19 cellular contexts compared by ENCODE assay signal in the genomic region with DNA sequence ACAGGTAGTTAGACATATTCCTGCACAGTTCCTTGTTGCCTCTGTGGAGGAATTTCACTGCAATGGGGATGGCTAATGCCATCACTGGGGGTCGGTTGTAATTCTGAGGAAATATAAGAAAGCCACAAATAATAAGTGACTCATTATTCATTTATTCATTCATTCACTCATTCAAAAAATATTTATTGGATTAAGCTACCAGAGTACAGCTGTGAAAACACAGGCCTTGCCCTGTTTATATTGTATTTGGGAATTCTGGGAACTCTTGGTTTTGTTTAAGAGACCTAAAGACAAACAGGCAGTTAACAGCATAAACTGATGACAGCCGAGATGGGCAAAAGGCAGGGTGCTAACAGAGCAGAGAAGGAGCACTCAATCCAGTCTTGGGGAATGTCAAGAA. TPM values are rescaled to one million over a fixed set of nuclear protein-coding genes. Genes with fewer than 3 reads are reported as not detected.
DNase-seq lines count a peak whose midpoint lies in the region; ATAC-seq and TF ChIP-seq lines count a peak whose summit lies in the region.
"Had no signal": no experiment of that assay in that cellular context is flagged by ENCODE, and none has a peak within 500 bp of the region (broad histone marks: within the 10 kb centered on the region; RNA-seq: fewer than 3 reads in every experiment).

No MANE protein-coding gene starts in this region.

- H2BK15ac ChIP-seq in mesenchymal stem cell (ENCODE audit: low read depth, poor library complexity, severe bottlenecking): peak overlapping the region; percentile 26

- no peaks in the 10 kb centered on the region for H3K9me3 ChIP-seq in mesenchymal stem cell (ENCODE audit: control insufficient read depth, low read length)
- H3K9me3 ChIP-seq in BE2C: no peaks in the 10 kb centered on the region
- H3K9me3 ChIP-seq: upper lobe of left lung had no signal

- H3K4me3 Mint-ChIP-seq in immature natural killer cell: no peak overlapping the region
- no peak overlapping the region for H3K4me3 Mint-ChIP-seq in natural killer cell treated with Interleukin-12 subunit alpha and Interleukin-12 subunit beta and Interleukin-15 and Interleukin-18, amount 100 ng/mL, for 72 hours
- H3K4me3 Mint-ChIP-seq: stimulated activated naive CD8-positive, alpha-beta T cell treated with anti-CD3 and anti-CD28 coated beads, Interleukin-15, Interleukin-2, amounts not matched to agents 100 ng/mL and 50 ng/mL, for 24 hours had no signal

- DNase-seq in AG10803 (ENCODE audit: low read depth) (peak; percentile 67), LHCN-M2 (ENCODE audit: low read depth) (peak; percentile 91), choroid plexus epithelial cell (ENCODE audit: low read depth) (peak; percentile 34), mesenchymal stem cell (no peak), immature natural killer cell (no peak), BE2C (no peak)
- DNase-seq in natural killer cell treated with Interleukin-12 subunit alpha and Interleukin-12 subunit beta and Interleukin-15 and Interleukin-18, amount 100 ng/mL, for 72 hours (ENCODE audit: low spot score): no peak
- DNase-seq: activated CD4-positive, alpha-beta T cell treated with anti-CD3 and anti-CD28 coated beads for 1 hour; activated gamma-delta T cell treated with Interleukin-2 at 50 U/mL for 16 hours; anterior cingulate cortex; kidney; NCI-H1930; NCI-H524; SHP77 treated with DMSO at 0.1 percent for 48 hours; upper lobe of left lung had no signal

- H3K14ac ChIP-seq in mesenchymal stem cell (ENCODE audit: low read length in 2 of 2): no peak overlapping the region

- H2BK120ac ChIP-seq in mesenchymal stem cell (ENCODE audit: low read depth, low read length): no peak overlapping the region

- no peak overlapping the region for H3K27ac Mint-ChIP-seq in immature natural killer cell
- H3K27ac Mint-ChIP-seq in natural killer cell treated with Interleukin-12 subunit alpha and Interleukin-12 subunit beta and Interleukin-15 and Interleukin-18, amount 100 ng/mL, for 72 hours: no peak overlapping the region
- H3K27ac Mint-ChIP-seq: stimulated activated naive CD8-positive, alpha-beta T cell treated with anti-CD3 and anti-CD28 coated beads, Interleukin-15, Interleukin-2, amounts not matched to agents 100 ng/mL and 50 ng/mL, for 24 hours had no signal

- H2BK12ac ChIP-seq in mesenchymal stem cell (ENCODE audit: low read length in 2 of 2): no peak overlapping the region

- no peak overlapping the region for H3K9ac ChIP-seq in mesenchymal stem cell (ENCODE audit: low read length)

- peak overlapping the region; percentile 89 for H2BK5ac ChIP-seq in mesenchymal stem cell (ENCODE audit: low read depth, low read length, poor library complexity, severe bottlenecking)

- peak overlapping the region; percentile 38 for H3K4me2 ChIP-seq in mesenchymal stem cell (ENCODE audit: low read length, poor library complexity, severe bottlenecking)
- H3K4me2 ChIP-seq: hepatocyte had no signal

- peaks cover 0 to 2% (median 0%) of the 10 kb centered on the region in 6 donors for H3K9me3 Mint-ChIP-seq in immature natural killer cell
- H3K9me3 Mint-ChIP-seq in natural killer cell treated with Interleukin-12 subunit alpha and Interleukin-12 subunit beta and Interleukin-15 and Interleukin-18, amount 100 ng/mL, for 72 hours: peaks cover 9% of the 10 kb centered on the region
- H3K9me3 Mint-ChIP-seq: stimulated activated naive CD8-positive, alpha-beta T cell treated with anti-CD3 and anti-CD28 coated beads, Interleukin-15, Interleukin-2, amounts not matched to agents 100 ng/mL and 50 ng/mL, for 24 hours had no signal

- H3K27me3 ChIP-seq in mesenchymal stem cell (ENCODE audit: control insufficient read depth in 1 of 2, insufficient read depth in 1 of 2, low read length in 2 of 2): no peaks in the 10 kb centered on the region
- no peaks in the 10 kb centered on the region for H3K27me3 ChIP-seq in BE2C
- H3K27me3 ChIP-seq: hepatocyte, upper lobe of left lung had no signal

- no peak overlapping the region for H3K18ac ChIP-seq in mesenchymal stem cell (ENCODE audit: low read depth in 1 of 2, low read length in 2 of 2)

- no peak overlapping the region for H4K91ac ChIP-seq in mesenchymal stem cell (ENCODE audit: low read length)

- peaks cover 0 to 16% of the 10 kb centered on the region in 2 experiments for H3K36me3 ChIP-seq in mesenchymal stem cell (ENCODE audit: control insufficient read depth in 1 of 2, insufficient read depth in 2 of 2, low read depth in 1 of 2, low read length in 2 of 2)
- H3K36me3 ChIP-seq in BE2C: no peaks in the 10 kb centered on the region

- no peak for TF ChIP-seq CTCF in AG10803 (conservative IDR thresholded peaks at IDR 0.05; ENCODE audit: low read length)
- no peak for TF ChIP-seq CTCF in choroid plexus epithelial cell (conservative IDR thresholded peaks at IDR 0.05; ENCODE audit: low read depth, low read length)
- no peak for TF ChIP-seq CTCF in BE2C (IDR thresholded peaks at IDR 0.05; ENCODE audit: low read depth, low read length)

- H3K79me1 ChIP-seq in mesenchymal stem cell (replicated peaks; ENCODE audit: low read length, poor library complexity, severe bottlenecking): peaks cover 3% of the 10 kb centered on the region

- no peak overlapping the region for H2AFZ ChIP-seq in mesenchymal stem cell (ENCODE audit: low read depth, low read length)
- H2AFZ ChIP-seq: hepatocyte had no signal

- no peak overlapping the region for H3K4ac ChIP-seq in mesenchymal stem cell (ENCODE audit: low read depth in 1 of 2, low read length in 2 of 2)

- no peaks in the 10 kb centered on the region for H3K36me3 Mint-ChIP-seq in immature natural killer cell
- H3K36me3 Mint-ChIP-seq in natural killer cell treated with Interleukin-12 subunit alpha and Interleukin-12 subunit beta and Interleukin-15 and Interleukin-18, amount 100 ng/mL, for 72 hours: no peaks in the 10 kb centered on the region

- peak overlapping the region; percentile 96 for H3K27ac ChIP-seq in mesenchymal stem cell (ENCODE audit: low read length, poor library complexity, severe bottlenecking)
- H3K27ac ChIP-seq: hepatocyte, upper lobe of left lung had no signal

- no peak overlapping the region for H4K8ac ChIP-seq in mesenchymal stem cell (ENCODE audit: low read length)

- WGBS in mesenchymal stem cell: 30% methylated on average over 1 of the region's 2 CpGs

- ATAC-seq in natural killer cell treated with Interleukin-12 subunit alpha and Interleukin-12 subunit beta and Interleukin-15 and Interleukin-18, amount 100 ng/mL, for 72 hours: no peak
- ATAC-seq in HG02678 (IDR thresholded peaks at IDR 0.05; ENCODE audit: unreplicated experiment): no peak
- ATAC-seq: GM12878 had no signal

- no peaks in the 10 kb centered on the region for H3K4me1 Mint-ChIP-seq in immature natural killer cell
- H3K4me1 Mint-ChIP-seq in natural killer cell treated with Interleukin-12 subunit alpha and Interleukin-12 subunit beta and Interleukin-15 and Interleukin-18, amount 100 ng/mL, for 72 hours (ENCODE audit: low read depth in 2 of 2): no peaks in the 10 kb centered on the region

- peaks cover 12% of the 10 kb centered on the region for H3K4me1 ChIP-seq in mesenchymal stem cell (ENCODE audit: control insufficient read depth, insufficient read depth, low read depth, low read length)
- H3K4me1 ChIP-seq in BE2C: no peaks in the 10 kb centered on the region
- H3K4me1 ChIP-seq: upper lobe of left lung had no signal

- peak overlapping the region; percentile 96 for H2AK5ac ChIP-seq in mesenchymal stem cell (ENCODE audit: low read length, severe bottlenecking)

- H3K23ac ChIP-seq in mesenchymal stem cell (ENCODE audit: low read length in 2 of 2): no peak overlapping the region

- H3K4me3 ChIP-seq in AG10803 (ENCODE audit: low read length) (no peak overlapping the region), choroid plexus epithelial cell (ENCODE audit: low read depth, low read length) (no peak overlapping the region), mesenchymal stem cell (ENCODE audit: insufficient read depth in 1 of 2, low read depth in 1 of 2, low read length in 2 of 2) (peak overlapping the region in 1 of 2 experiments; percentile 40), BE2C (ENCODE audit: low read depth, low read length) (no peak overlapping the region)
- H3K4me3 ChIP-seq: GM12878, hepatocyte, upper lobe of left lung had no signal

- peaks cover 0 to 4% (median 0%) of the 10 kb centered on the region in 3 donors for H3K27me3 Mint-ChIP-seq in immature natural killer cell (ENCODE audit: low read depth in 3 of 3)
- no peaks in the 10 kb centered on the region for H3K27me3 Mint-ChIP-seq in natural killer cell treated with Interleukin-12 subunit alpha and Interleukin-12 subunit beta and Interleukin-15 and Interleukin-18, amount 100 ng/mL, for 72 hours

RNA-seq across cellular contexts. Expression of a gene that starts 23.6 kb away (rescaled TPM):
- total RNA-seq in LHCN-M2 (2014; rRNA removed): 124 and 161 TPM in 2 replicates
- polyA plus RNA-seq in LHCN-M2 (2012): 71.7 TPM
- 14.6 TPM for polyA plus RNA-seq in mesenchymal stem cell (2013, experiment 1 of 2)
- 15.4 TPM for polyA plus RNA-seq in mesenchymal stem cell (2013, experiment 2 of 2)
- polyA plus RNA-seq in immature natural killer cell: 1 to 10 TPM in 1 of 3 donors, not detected in 2; 3.3 TPM
- not detected for total RNA-seq in natural killer cell treated with Interleukin-12 subunit alpha and Interleukin-12 subunit beta and Interleukin-15 and Interleukin-18, amount 100 ng/mL, for 72 hours
- polyA plus RNA-seq in BE2C (2012; ENCODE audit: insufficient read depth, insufficient read length, low read depth): not detected
- total RNA-seq: GM12878 had no signal

RNA-seq across cellular contexts. Expression of a gene that starts 43.0 kb away (rescaled TPM):
- 49.0 and 49.6 TPM in 2 replicates for total RNA-seq in LHCN-M2 (2014; rRNA removed)
- 9.2 TPM for polyA plus RNA-seq in LHCN-M2 (2012)
- 2.2 TPM for polyA plus RNA-seq in mesenchymal stem cell (2013, experiment 1 of 2)
- 2.2 TPM for polyA plus RNA-seq in mesenchymal stem cell (2013, experiment 2 of 2)
- under 1 TPM in 1 of 3 donors, not detected in 2; 0.94 TPM for polyA plus RNA-seq in immature natural killer cell
- not detected for total RNA-seq in natural killer cell treated with Interleukin-12 subunit alpha and Interleukin-12 subunit beta and Interleukin-15 and Interleukin-18, amount 100 ng/mL, for 72 hours
- polyA plus RNA-seq in BE2C (2012; ENCODE audit: insufficient read depth, insufficient read length, low read depth): not detected

Comparison
In these comparisons a context has a peak if more than half of its experiments do, and no peak if none do; other contexts are left out.
1. DNase-seq: peak in AG10803 (single experiment), LHCN-M2 (single experiment) and choroid plexus epithelial cell (single experiment); none in mesenchymal stem cell (single experiment), immature natural killer cell (0 of 3), natural killer cell treated with Interleukin-12 subunit alpha and Interleukin-12 subunit beta and Interleukin-15 and Interleukin-18, amount 100 ng/mL, for 72 hours (single experiment) and BE2C (single experiment).
2. RNA of a gene that starts 23.6 kb away (total RNA-seq): 124 to 161 TPM in LHCN-M2; not detected in natural killer cell treated with Interleukin-12 subunit alpha and Interleukin-12 subunit beta and Interleukin-15 and Interleukin-18, amount 100 ng/mL, for 72 hours; every median in the first group is over 100 times any median in the second.
3. RNA of a gene that starts 43.0 kb away (total RNA-seq): 49.0 to 49.6 TPM in LHCN-M2; not detected in natural killer cell treated with Interleukin-12 subunit alpha and Interleukin-12 subunit beta and Interleukin-15 and Interleukin-18, amount 100 ng/mL, for 72 hours; every median in the first group is over 10 times any median in the second.